Comparison of ENCODE assay signal across 23 cellular contexts in the genomic region with DNA sequence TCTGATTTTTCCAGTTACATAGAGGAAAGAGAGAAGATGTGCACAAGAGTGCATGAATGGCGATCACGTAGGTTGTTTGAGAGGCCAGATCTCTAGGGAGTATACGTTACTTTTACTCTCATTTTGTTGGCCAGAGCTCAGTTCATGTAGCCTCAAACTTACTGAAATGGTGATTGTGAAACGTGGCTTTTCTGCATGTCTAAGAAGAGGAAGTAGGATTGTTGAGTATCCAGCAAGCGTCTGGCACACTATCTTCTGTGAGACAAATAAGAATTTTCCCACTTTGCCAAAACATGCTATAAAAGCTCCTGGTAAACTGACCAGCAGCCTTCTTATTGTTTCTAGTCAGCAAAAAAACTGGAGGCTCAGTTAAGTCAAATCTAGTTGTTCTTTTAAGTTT.
"Had no signal": no experiment of that assay in that cellular context is flagged by ENCODE, and none has a peak within 500 bp of the region (broad histone marks: within the 10 kb centered on the region; RNA-seq: fewer than 3 reads in every experiment).

No MANE protein-coding gene starts in this region.

- H3K27ac ChIP-seq: coronary artery, esophagus muscularis mucosa, gastroesophageal sphincter, heart left ventricle, right lobe of liver, skin epidermis, thyroid gland had no signal

- H3K36me3 ChIP-seq: esophagus muscularis mucosa, gastroesophageal sphincter, heart left ventricle, right lobe of liver, thyroid gland had no signal

- H3K4me3 ChIP-seq: coronary artery, esophagus muscularis mucosa, gastroesophageal sphincter, heart left ventricle, mucosa of descending colon, right lobe of liver, skin epidermis, thyroid gland had no signal

- DNase-seq: activated CD4-positive, alpha-beta memory T cell treated with anti-CD3 and anti-CD28 coated beads, Interleukin-2, amount 10 ng/mL, durations not matched to agents 7 days and 5 days; activated CD4-positive, alpha-beta T cell treated with anti-CD3 and anti-CD28 coated beads, Interleukin-2, amount 10 ng/mL, durations not matched to agents 24 days and 14 days; activated CD8-positive, alpha-beta memory T cell treated with anti-CD3 and anti-CD28 coated beads, Interleukin-2, amount 10 ng/mL, durations not matched to agents 7 days and 5 days; activated effector memory CD4-positive, alpha-beta T cell treated with anti-CD3 and anti-CD28 coated beads, Interleukin-2, amount 50 U/mL, for 16 hours; activated naive CD4-positive, alpha-beta T cell treated with anti-CD3 and anti-CD28 coated beads, Interleukin-2, amount 10 ng/mL, durations not matched to agents 7 days and 5 days; activated T-cell treated with anti-CD3 and anti-CD28 coated beads for 4 hours; amygdala; cerebellar nuclear complex; heart left ventricle; islet precursor cell; left cardiac atrium; mesenchymal stem cell; mucosa of descending colon; occipital lobe; right lobe of liver; stimulated activated CD4-positive, alpha-beta T cell treated with anti-CD3 and anti-CD28 coated beads, Interleukin-1b, Interleukin-23, amount 100 ng/mL, for 48 hours; substantia nigra; thyroid gland had no signal

- H3K27me3 ChIP-seq: esophagus muscularis mucosa, gastroesophageal sphincter, heart left ventricle, right lobe of liver, thyroid gland had no signal

- ATAC-seq: activated CD4-positive, CD25-positive, alpha-beta regulatory T cell treated with anti-CD3 and anti-CD28 coated beads, Interleukin-2, amount 50 U/mL, for 24 hours; activated CD8-positive, alpha-beta memory T cell treated with anti-CD3 and anti-CD28 coated beads, Interleukin-2, amount 10 ng/mL, durations not matched to agents 7 days and 5 days; gastroesophageal sphincter; heart left ventricle; left cardiac atrium; mucosa of descending colon; right lobe of liver had no signal

- H3K4me1 ChIP-seq: esophagus muscularis mucosa, gastroesophageal sphincter, heart left ventricle, right lobe of liver, thyroid gland had no signal

- H3K9me3 ChIP-seq: gastroesophageal sphincter, heart left ventricle, mucosa of descending colon, right lobe of liver, thyroid gland had no signal
